ENCODE assay signal across 22 cellular contexts in genomic region chr10:6430581-6430980, GRCh38.
DNase-seq lines count a peak whose midpoint lies in the region; ATAC-seq, FAIRE-seq and TF ChIP-seq lines count a peak whose summit lies in the region.
"Had no signal": no experiment of that assay in that cellular context is flagged by ENCODE, and none has a peak within 500 bp of the region (broad histone marks: within the 10 kb centered on the region; RNA-seq: fewer than 3 reads in every experiment).

No MANE protein-coding gene starts in this region.

- FAIRE-seq in H1 (lab: Jason Lieb, UNC) = no peak
- FAIRE-seq: A204.1, D721Med, GM12878 had no signal

- no peak overlapping the region for H3K27ac ChIP-seq in H1 (ENCODE audit: low read depth, low read length)
- H3K27ac ChIP-seq in foreskin keratinocyte = no peak overlapping the region
- H3K27ac ChIP-seq: 22Rv1, BLaER1, C4-2B had no signal

- H3K27me3 ChIP-seq in H1 (replicated peaks in 1 of 4; ENCODE audit: control insufficient read depth in 3 of 4, extremely low read depth in 1 of 4, insufficient read depth in 3 of 4, low read length in 3 of 4) (no peaks in the 10 kb centered on the region), foreskin keratinocyte (no peaks in the 10 kb centered on the region)
- H3K27me3 ChIP-seq: BLaER1 had no signal

- H3K4me1 ChIP-seq in H1 (replicated peaks in 1 of 4; ENCODE audit: control insufficient read depth in 3 of 4, insufficient read depth in 4 of 4, low read length in 3 of 4) (no peaks in the 10 kb centered on the region), foreskin keratinocyte (no peaks in the 10 kb centered on the region)

- in situ Hi-C loops in KBM-7 (cut with MboI; ENCODE audit: low pct_unique_long_range_greater_than_20kb, low sequenced_read_pairs) = no loop called here

- peak overlapping the region; percentile 22; the same call in 1 of the 2 replicates for H2BK5ac ChIP-seq in H1 (ENCODE audit: low read depth, low read length)

- H2AFZ ChIP-seq in H1 (ENCODE audit: low read length) = no peak overlapping the region

- no peak overlapping the region for H2BK20ac ChIP-seq in H1 (ENCODE audit: low read length)

- DNase-seq in activated CD8-positive, alpha-beta T cell treated with anti-CD3 and anti-CD28 coated beads for 36 hours = no peak
- no peak for DNase-seq in activated CD8-positive, alpha-beta T cell treated with anti-CD3 and anti-CD28 coated beads, Interleukin-2, amount 10 ng/mL, durations not matched to agents 7 days and 5 days
- DNase-seq in H1 (ENCODE audit: low read depth in 1 of 2, low spot score in 2 of 2) (no peak), type B pancreatic cell (ENCODE audit: extremely low spot score, unreplicated experiment) (peak; percentile 60), KBM-7 (no peak), foreskin keratinocyte (no peak)
- DNase-seq: CD4-positive, alpha-beta T cell; CD8-positive, alpha-beta memory T cell; DMS 273 treated with DMSO at 0.1 percent for 48 hours; DMS79; EL; GDM1; GOT3; H7; HCEC 1CT had no signal

- H3K56ac ChIP-seq in H1 (replicated peaks; ENCODE audit: insufficient read length, low read depth, low read length) = no peak overlapping the region

- no peak overlapping the region for H2BK12ac ChIP-seq in H1 (ENCODE audit: low read depth, low read length)

- no peaks in the 10 kb centered on the region for H3K27me3 Mint-ChIP-seq in activated CD8-positive, alpha-beta T cell treated with anti-CD3 and anti-CD28 coated beads for 36 hours
- no peaks in the 10 kb centered on the region for H3K27me3 Mint-ChIP-seq in activated CD8-positive, alpha-beta T cell treated with anti-CD3 and anti-CD28 coated beads, Interleukin-2, amount 10 ng/mL, durations not matched to agents 7 days and 5 days (ENCODE audit: low read depth)
- peaks cover 7% of the 10 kb centered on the region for H3K27me3 Mint-ChIP-seq in type B pancreatic cell
- H3K27me3 Mint-ChIP-seq: CD4-positive, alpha-beta T cell; CD8-positive, alpha-beta memory T cell had no signal

- no peak overlapping the region for H2BK15ac ChIP-seq in H1 (ENCODE audit: low read length)

- no peak overlapping the region for H2BK120ac ChIP-seq in H1 (replicated peaks; ENCODE audit: low read depth, low read length)

- no peaks in the 10 kb centered on the region for H3K79me1 ChIP-seq in H1 (ENCODE audit: low read depth, low read length)

- CTCF ChIA-PET in activated CD8-positive, alpha-beta T cell treated with anti-CD3 and anti-CD28 coated beads for 36 hours (lab: Charles Lee) = interaction anchor here (0.7 to 0.8 kb wide), 2 partner anchors 28 to 237 kb away, joined by 3 read pairs; no protein-coding TSS in a partner anchor
- CTCF ChIA-PET in activated CD8-positive, alpha-beta T cell treated with anti-CD3 and anti-CD28 coated beads, Interleukin-2, amount 10 ng/mL, durations not matched to agents 7 days and 5 days (lab: Charles Lee) = interaction anchor here (0.7 kb wide), 1 partner anchor 113 kb away, joined by 3 read pairs; no protein-coding TSS in a partner anchor
- CTCF ChIA-PET in H1 (lab: Charles Lee; ENCODE audit: partially characterized antibody) = interaction anchor here (2.1 kb wide), 1 partner anchor 13 kb away, joined by 5 read pairs; no protein-coding TSS in a partner anchor

- TF ChIP-seq RAD21 in H1 (IDR thresholded peaks at IDR 0.05 in 1 of 2, conservative IDR thresholded peaks at IDR 0.05 in 1 of 2; ENCODE audit: low read depth in 2 of 2, low read length in 2 of 2) = no peak

- H3K23me2 ChIP-seq in H1 (ENCODE audit: low read depth, low read length) = no peaks in the 10 kb centered on the region

- no peak overlapping the region for H3K4me3 Mint-ChIP-seq in activated CD8-positive, alpha-beta T cell treated with anti-CD3 and anti-CD28 coated beads for 36 hours
- no peak overlapping the region for H3K4me3 Mint-ChIP-seq in activated CD8-positive, alpha-beta T cell treated with anti-CD3 and anti-CD28 coated beads, Interleukin-2, amount 10 ng/mL, durations not matched to agents 7 days and 5 days
- no peak overlapping the region for H3K4me3 Mint-ChIP-seq in type B pancreatic cell
- H3K4me3 Mint-ChIP-seq: B cell; CD4-positive, alpha-beta T cell had no signal

- no peak overlapping the region for H4K91ac ChIP-seq in H1 (replicated peaks; ENCODE audit: insufficient read length, low read length)

- no peak overlapping the region for H3K4me3 ChIP-seq in H1 (ENCODE audit: extremely low read depth in 1 of 4, insufficient read depth in 2 of 4, low read depth in 3 of 4, low read length in 4 of 4)
- H3K4me3 ChIP-seq: BLaER1, GM12878 had no signal

- no peaks in the 10 kb centered on the region for H3K9me3 Mint-ChIP-seq in activated CD8-positive, alpha-beta T cell treated with anti-CD3 and anti-CD28 coated beads for 36 hours
- no peaks in the 10 kb centered on the region for H3K9me3 Mint-ChIP-seq in activated CD8-positive, alpha-beta T cell treated with anti-CD3 and anti-CD28 coated beads, Interleukin-2, amount 10 ng/mL, durations not matched to agents 7 days and 5 days (ENCODE audit: insufficient read depth)
- H3K9me3 Mint-ChIP-seq in type B pancreatic cell = no peaks in the 10 kb centered on the region
- H3K9me3 Mint-ChIP-seq: CD4-positive, alpha-beta T cell; CD8-positive, alpha-beta memory T cell had no signal

- no peak overlapping the region for H3K4me2 ChIP-seq in H1 (ENCODE audit: insufficient read depth in 1 of 2, low read depth in 2 of 2, low read length in 2 of 2)
- H3K4me2 ChIP-seq: BLaER1 had no signal

- H3K36me3 Mint-ChIP-seq in activated CD8-positive, alpha-beta T cell treated with anti-CD3 and anti-CD28 coated beads for 36 hours (ENCODE audit: low read depth) = peaks cover 41% of the 10 kb centered on the region
- peaks cover 75% of the 10 kb centered on the region for H3K36me3 Mint-ChIP-seq in activated CD8-positive, alpha-beta T cell treated with anti-CD3 and anti-CD28 coated beads, Interleukin-2, amount 10 ng/mL, durations not matched to agents 7 days and 5 days (ENCODE audit: low read depth)
- H3K36me3 Mint-ChIP-seq in type B pancreatic cell = no peaks in the 10 kb centered on the region

- peaks cover 0 to 3% of the 10 kb centered on the region in 2 experiments for H4K20me1 ChIP-seq in H1 (replicated peaks in 1 of 2; ENCODE audit: control insufficient read depth in 1 of 2, insufficient read depth in 2 of 2, low read length in 2 of 2)
- H4K20me1 ChIP-seq: BLaER1 had no signal

- no peaks in the 10 kb centered on the region for H3K9me3 ChIP-seq in H1 (ENCODE audit: insufficient read depth in 2 of 2, low read depth in 1 of 2, low read length in 1 of 2)
- H3K9me3 ChIP-seq: BLaER1 had no signal

- 94% methylated on average over 18 of the region's 18 CpGs; no CpG with 5 or more reads in 1 of the 2 experiments for WGBS in H1 (ENCODE audit: extremely low coverage in 1 of 2, insufficient coverage in 1 of 2, insufficient read length in 1 of 2, insufficient replicate concordance in 2 of 2, low coverage in 1 of 2, low lambda C conversion rate in 2 of 2, missing lambda C conversion rate in 1 of 2), 2 experiments

- H3K4ac ChIP-seq in H1 (replicated peaks; ENCODE audit: insufficient read length, low read depth, low read length) = no peak overlapping the region

- TF ChIP-seq POLR2A in H1 (IDR thresholded peaks at IDR 0.05; ENCODE audit: control extremely low read depth in 1 of 2, low read depth in 2 of 2, low read length in 2 of 2) = no peak

- H4K5ac ChIP-seq in H1 (ENCODE audit: insufficient read length, low read depth, low read length) = no peak overlapping the region

- no peak for TF ChIP-seq CTCF in activated CD8-positive, alpha-beta T cell treated with anti-CD3 and anti-CD28 coated beads for 36 hours (IDR thresholded peaks at IDR 0.05)
- no peak for TF ChIP-seq CTCF in H1 (IDR thresholded peaks at IDR 0.05; ENCODE audit: control extremely low read depth in 1 of 3, insufficient read depth in 1 of 3, low read depth in 1 of 3, low read length in 3 of 3)
- no peak for TF ChIP-seq CTCF in type B pancreatic cell (conservative IDR thresholded peaks at IDR 0.05)
- TF ChIP-seq CTCF in foreskin keratinocyte (conservative IDR thresholded peaks at IDR 0.05) = no peak

- H3K36me3 ChIP-seq in H1 (ENCODE audit: control insufficient read depth in 2 of 4, insufficient read depth in 4 of 4, low read length in 3 of 4) = peaks cover 0 to 4% (median 0%) of the 10 kb centered on the region in 4 experiments; a peak in 5 of 8 replicates

- ATAC-seq in activated CD8-positive, alpha-beta T cell treated with anti-CD3 and anti-CD28 coated beads for 36 hours = no peak
- no peak for ATAC-seq in activated CD8-positive, alpha-beta T cell treated with anti-CD3 and anti-CD28 coated beads, Interleukin-2, amount 10 ng/mL, durations not matched to agents 7 days and 5 days
- no peak for ATAC-seq in foreskin keratinocyte
- ATAC-seq: GM12878 had no signal

- H3K18ac ChIP-seq in H1 (ENCODE audit: extremely low read depth, low read length) = no peak overlapping the region

- POLR2A ChIA-PET in activated CD8-positive, alpha-beta T cell treated with anti-CD3 and anti-CD28 coated beads for 36 hours (lab: Charles Lee) = no interaction called here
- POLR2A ChIA-PET in activated CD8-positive, alpha-beta T cell treated with anti-CD3 and anti-CD28 coated beads, Interleukin-2, amount 10 ng/mL, durations not matched to agents 7 days and 5 days (lab: Charles Lee) = no interaction called here
- POLR2A ChIA-PET in H1 (lab: Charles Lee; ENCODE audit: partially characterized antibody) = no interaction called here

- H3K14ac ChIP-seq in H1 (ENCODE audit: insufficient read length) = no peak overlapping the region

- no peak for TF ChIP-seq EP300 in H1 (IDR thresholded peaks at IDR 0.05; ENCODE audit: borderline replicate concordance in 1 of 2, low read depth in 2 of 2, low read length in 2 of 2)

- intact Hi-C loops in activated CD8-positive, alpha-beta T cell treated with anti-CD3 and anti-CD28 coated beads for 36 hours (cut with micrococcal nuclease) = no loop called here

- no peak overlapping the region for H3K23ac ChIP-seq in H1 (ENCODE audit: insufficient read length)

- H4K8ac ChIP-seq in H1 (ENCODE audit: extremely low read depth, insufficient read depth, low read length) = no peak overlapping the region

- peak overlapping the region; percentile 62 for H3K27ac Mint-ChIP-seq in activated CD8-positive, alpha-beta T cell treated with anti-CD3 and anti-CD28 coated beads for 36 hours
- H3K27ac Mint-ChIP-seq in activated CD8-positive, alpha-beta T cell treated with anti-CD3 and anti-CD28 coated beads, Interleukin-2, amount 10 ng/mL, durations not matched to agents 7 days and 5 days = no peak overlapping the region
- H3K27ac Mint-ChIP-seq in type B pancreatic cell = no peak overlapping the region
- H3K27ac Mint-ChIP-seq: B cell; CD4-positive, alpha-beta T cell had no signal

- peaks cover 8% of the 10 kb centered on the region for H3K4me1 Mint-ChIP-seq in activated CD8-positive, alpha-beta T cell treated with anti-CD3 and anti-CD28 coated beads for 36 hours (ENCODE audit: low read depth)
- H3K4me1 Mint-ChIP-seq in activated CD8-positive, alpha-beta T cell treated with anti-CD3 and anti-CD28 coated beads, Interleukin-2, amount 10 ng/mL, durations not matched to agents 7 days and 5 days (ENCODE audit: low read depth) = no peaks in the 10 kb centered on the region
- H3K4me1 Mint-ChIP-seq in type B pancreatic cell (ENCODE audit: unreplicated experiment) = no peaks in the 10 kb centered on the region
- H3K4me1 Mint-ChIP-seq: B cell had no signal

- H3K9ac ChIP-seq in H1 (replicated peaks in 1 of 4; ENCODE audit: extremely low read depth in 1 of 4, low read depth in 3 of 4, low read length in 3 of 4) = no peak overlapping the region
- H3K9ac ChIP-seq: BLaER1 had no signal

- H2AK5ac ChIP-seq in H1 (ENCODE audit: low read depth, low read length) = no peak overlapping the region

- H3K79me2 ChIP-seq in H1 (ENCODE audit: control insufficient read depth in 1 of 2, insufficient read depth in 2 of 2, low read length in 2 of 2) = no peaks in the 10 kb centered on the region
